ENCODE assay signal across 14 cellular contexts in genomic region chr4:84031401-84031800, GRCh38.
A peak's percentile ranks its signal among the peaks of the same experiment; 100 is the strongest.
DNase-seq lines count a peak whose midpoint lies in the region; ATAC-seq, FAIRE-seq and TF ChIP-seq lines count a peak whose summit lies in the region.
"Had no signal": no experiment of that assay in that cellular context is flagged by ENCODE, and none has a peak within 500 bp of the region (broad histone marks: within the 10 kb centered on the region; RNA-seq: fewer than 3 reads in every experiment).

No MANE protein-coding gene starts in this region.

- H3K9me1 ChIP-seq in K562 (ENCODE audit: control insufficient read depth, insufficient read depth, low read length) = no peaks in the 10 kb centered on the region

- intact Hi-C loops in K562 (cut with micrococcal nuclease) = no loop called here
- intact Hi-C loops in left cardiac atrium (cut with DNase I) = no loop called here

- DNase-seq in K562 (ENCODE audit: extremely low read depth in 1 of 4, low spot score in 3 of 4) (peak in 1 of 4 experiments; percentile 15), retina (no peak), left cardiac atrium (no peak)
- DNase-seq in activated naive CD4-positive, alpha-beta T cell (lab: John Stamatoyannopoulos, UW) = no peak
- DNase-seq: activated CD8-positive, alpha-beta memory T cell treated with anti-CD3 and anti-CD28 coated beads for 24 hours; activated gamma-delta T cell treated with Interleukin-2 at 50 U/mL for 16 hours; NCI-H1092 treated with DMSO at 0.1 percent for 48 hours; substantia nigra had no signal

- no peak for TF ChIP-seq EP300 in K562 (IDR thresholded peaks at IDR 0.05; ENCODE audit: low read length)

- FAIRE-seq in K562 (lab: Jason Lieb, UNC) = peak; percentile 56
- FAIRE-seq: H1 had no signal

- H3K4me3 ChIP-seq in KMS-11 (IDR thresholded peaks at IDR 0.05; ENCODE audit: insufficient read depth, low read depth, low read length) (no peak overlapping the region), K562 (no peak overlapping the region)
- H3K4me3 ChIP-seq: coronary artery had no signal

- H3K36me3 ChIP-seq in KMS-11 (ENCODE audit: insufficient read depth) = no peaks in the 10 kb centered on the region
- no peaks in the 10 kb centered on the region for H3K36me3 ChIP-seq in K562 (ENCODE audit: control insufficient read depth, insufficient read depth, low read length)

- peak overlapping the region; percentile 16; the same call in 1 of the 2 replicates for H3K27ac ChIP-seq in KMS-11
- no peak overlapping the region for H3K27ac ChIP-seq in K562 (ENCODE audit: extremely low read depth, low read depth, low read length)
- H3K27ac ChIP-seq: C4-2B, coronary artery had no signal

- no peak overlapping the region for H3K9ac ChIP-seq in KMS-11
- H3K9ac ChIP-seq in K562 (ENCODE audit: insufficient read depth in 1 of 2, low read depth in 2 of 2, low read length in 2 of 2) = no peak overlapping the region

- TF ChIP-seq RAD21 in K562 (CRISPR knock-in tag; conservative IDR thresholded peaks at IDR 0.05 in 1 of 2, IDR thresholded peaks at IDR 0.05 in 1 of 2) = no peak

- H3K9me3 ChIP-seq in K562 (replicated peaks; ENCODE audit: control insufficient read depth, insufficient read depth, low read depth, low read length) = no peaks in the 10 kb centered on the region

- 0% methylated on average over 4 of the region's 4 CpGs for WGBS in K562 (ENCODE audit: insufficient coverage, low coverage, missing lambda C conversion rate)

- POLR2A ChIA-PET in K562 (lab: Yijun Ruan, JAX) = interaction anchor here (0.6 kb wide), 1 partner anchor 966 kb away, joined by 3 read pairs; no protein-coding TSS in a partner anchor

- in situ Hi-C loops in K562 (cut with MboI) = no loop called here

- no peak overlapping the region for H2AFZ ChIP-seq in KMS-11 (ENCODE audit: low read depth)
- H2AFZ ChIP-seq in K562 (ENCODE audit: low read depth, low read length) = no peak overlapping the region

- TF ChIP-seq POLR2A in K562 (conservative IDR thresholded peaks at IDR 0.05) = no peak

- no peaks in the 10 kb centered on the region for H3K79me2 ChIP-seq in KMS-11 (ENCODE audit: insufficient read depth, low read depth)
- no peaks in the 10 kb centered on the region for H3K79me2 ChIP-seq in K562 (ENCODE audit: control insufficient read depth, insufficient read depth, low read length)

- peak; percentile 62 for ATAC-seq in GM21360 (IDR thresholded peaks at IDR 0.05; ENCODE audit: unreplicated experiment)
- ATAC-seq in HG02884 (IDR thresholded peaks at IDR 0.05; ENCODE audit: unreplicated experiment) = peak; percentile 45
- ATAC-seq in K562 = peak; percentile 60
- no peak for ATAC-seq in left cardiac atrium

- BruUV-seq in K562 (replicated peaks; lab: Mats Ljungman, UMichigan) = no TSS peak

- no peak for TF ChIP-seq CTCF in KMS-11 (conservative IDR thresholded peaks at IDR 0.05; ENCODE audit: low read depth, low read length)
- no peak for TF ChIP-seq CTCF in K562 (IDR thresholded peaks at IDR 0.05 in 2 of 3, conservative IDR thresholded peaks at IDR 0.05 in 1 of 3; ENCODE audit: insufficient read depth in 2 of 3, low read depth in 1 of 3, low read length in 3 of 3)

- H3K27me3 ChIP-seq in KMS-11 (ENCODE audit: insufficient read depth, low read depth) (no peaks in the 10 kb centered on the region), K562 (ENCODE audit: control insufficient read depth in 2 of 2, insufficient read depth in 2 of 2, low read length in 2 of 2) (no peaks in the 10 kb centered on the region)

- H4K20me1 ChIP-seq in KMS-11 (ENCODE audit: insufficient read depth) (no peaks in the 10 kb centered on the region), K562 (replicated peaks; ENCODE audit: control insufficient read depth, insufficient read depth, low read length) (no peaks in the 10 kb centered on the region)

- CTCF ChIA-PET in K562 (lab: Yijun Ruan, JAX; ENCODE audit: low intra/inter-chr PET ratio) = no interaction called here

- H3K4me2 ChIP-seq in KMS-11 (peak overlapping the region; percentile 26; the same call in 1 of the 2 replicates), K562 (ENCODE audit: insufficient read depth, low read length) (no peak overlapping the region)

- peaks cover 29% of the 10 kb centered on the region for H3K4me1 ChIP-seq in KMS-11 (ENCODE audit: low read depth, poor library complexity, severe bottlenecking)
- H3K4me1 ChIP-seq in K562 (replicated peaks in 1 of 2; ENCODE audit: control insufficient read depth in 2 of 2, insufficient read depth in 2 of 2, low read length in 2 of 2) = no peaks in the 10 kb centered on the region

TF ChIP-seq in K562, 482 proteins besides CTCF, POLR2A, EP300 and RAD21:
- TF ChIP-seq MEIS2 (IDR thresholded peaks at IDR 0.05; ENCODE audit: partially characterized antibody) = peak; percentile 67
- peak; percentile 55; the same call in 1 of the 2 replicates for TF ChIP-seq PKNOX1 (IDR thresholded peaks at IDR 0.05)
- 0 out of 2 replicates have a peak, but pooled peaks have one; percentile 20 for TF ChIP-seq FOSL1 (tag; conservative IDR thresholded peaks at IDR 0.05)
- no peak for TF ChIP-seq BMI1 (IDR thresholded peaks at IDR 0.05; ENCODE audit: low read length)
- TF ChIP-seq TEAD4 (IDR thresholded peaks at IDR 0.05; ENCODE audit: low read length) = peak; percentile 20; the same call in 1 of the 2 replicates
- no peak for TF ChIP-seq TEAD4 (CRISPR knock-in tag; IDR thresholded peaks at IDR 0.05; ENCODE audit: borderline replicate concordance)
- 0 out of 4 replicates have a peak, but pooled peaks of 1 of the 2 experiments have one; percentile 17 for TF ChIP-seq RCOR1 (IDR thresholded peaks at IDR 0.05; ENCODE audit: borderline replicate concordance in 1 of 2, low read depth in 2 of 2, low read length in 2 of 2)
- TF ChIP-seq EGR1 (conservative IDR thresholded peaks at IDR 0.05) = peak; percentile 42; the same call in 1 of the 2 replicates
- TF ChIP-seq KLF13 (tag; IDR thresholded peaks at IDR 0.05; ENCODE audit: borderline replicate concordance, low read depth) = no peak
- peak; percentile 56; the same call in 1 of the 2 replicates for TF ChIP-seq NFE2 (IDR thresholded peaks at IDR 0.05; ENCODE audit: low read depth)
- no peak for TF ChIP-seq ZNF354B (CRISPR knock-in tag; IDR thresholded peaks at IDR 0.05)
- 0 out of 2 replicates have a peak, but pooled peaks have one; percentile 13 for TF ChIP-seq KLF16 (IDR thresholded peaks at IDR 0.05)
- no peak for TF ChIP-seq PBX2 (CRISPR knock-in tag; IDR thresholded peaks at IDR 0.05; ENCODE audit: low read depth)
- peak; percentile 48; the same call in 1 of the 2 replicates for TF ChIP-seq PBX2 (tag; conservative IDR thresholded peaks at IDR 0.05; ENCODE audit: low read depth)
TF ChIP-seq in K562: peak in this region for 9.

Comparison
In these comparisons a context has a peak if more than half of its experiments do, and no peak if none do; other contexts are left out.
1. ATAC-seq: peak in GM21360 (single experiment), HG02884 (single experiment) and K562 (single experiment); none in left cardiac atrium (0 of 2).